In the genomic region with DNA sequence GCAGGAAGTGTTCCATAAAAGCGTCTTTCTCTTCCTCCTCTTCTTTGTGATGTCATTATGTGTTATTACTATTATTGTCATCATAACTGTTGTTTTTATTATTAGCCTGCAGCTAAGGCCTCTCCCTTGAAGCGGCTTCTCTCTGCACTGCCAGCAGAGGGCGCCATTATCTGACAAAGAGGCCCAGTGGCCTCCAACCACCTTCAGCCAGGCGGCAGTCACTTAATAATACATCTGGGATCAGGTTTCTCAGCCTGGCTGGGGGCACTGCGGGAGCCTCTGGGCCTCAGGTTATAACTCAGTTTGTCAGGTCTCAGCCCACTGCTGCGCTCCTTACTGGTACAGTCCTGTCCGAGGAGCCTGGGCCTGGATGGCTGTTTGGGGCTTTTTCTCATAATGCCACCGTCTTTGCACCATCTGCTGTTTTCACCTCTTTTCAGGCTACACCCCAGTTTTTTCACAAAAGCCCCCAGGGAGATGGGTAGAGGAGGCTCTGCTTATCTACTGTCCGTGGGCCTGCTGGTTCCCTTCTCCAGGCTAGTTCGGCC, we compare ENCODE assay signal across 8 cellular contexts.
DNase-seq lines count a peak whose midpoint lies in the region; ATAC-seq and TF ChIP-seq lines count a peak whose summit lies in the region.

No MANE protein-coding gene starts in this region.

- WGBS in iPS DF 6.9 (ENCODE audit: insufficient coverage, insufficient read length) = no CpG with 5 or more reads among the region's 10 CpGs

- H3K9me3 ChIP-seq in iPS DF 6.9 (ENCODE audit: control insufficient read depth, insufficient read depth, low read length) = no peaks in the 10 kb centered on the region

- H3K4me3 ChIP-seq in GM12875 (ENCODE audit: low read depth, low read length) (no peak overlapping the region), iPS DF 6.9 (ENCODE audit: low read length) (no peak overlapping the region)

- no peaks in the 10 kb centered on the region for H3K27me3 ChIP-seq in iPS DF 6.9 (ENCODE audit: control insufficient read depth, insufficient read depth, low read length)

- peak; percentile 72 for TF ChIP-seq CTCF in GM12875 (IDR thresholded peaks at IDR 0.05; ENCODE audit: borderline replicate concordance, insufficient read depth, low read depth, low read length)

- H3K36me3 ChIP-seq in iPS DF 6.9 (ENCODE audit: control insufficient read depth, insufficient read depth, low read length) = no peaks in the 10 kb centered on the region

- H3K4me1 ChIP-seq in iPS DF 6.9 (ENCODE audit: control insufficient read depth, insufficient read depth, low read length) = peaks cover 4% of the 10 kb centered on the region

- DNase-seq in AG08395 (ENCODE audit: low spot score) (peak; percentile 13), LHCN-M2 (ENCODE audit: low read depth) (peak; percentile 43), SIG-M5 treated with dmso at 0.1 percent for 504 hours (lab: John Stamatoyannopoulos, UW; ENCODE audit: unreplicated experiment) (peak; percentile 83), amniotic stem cell (lab: John Stamatoyannopoulos, UW) (peak; percentile 53), iPS DF 6.9 (ENCODE audit: low read depth, low spot score) (peak; percentile 67)
- DNase-seq in stimulated activated CD4-positive, alpha-beta T cell treated with anti-CD3 and anti-CD28 coated beads, Interleukin-4, amount 100 ng/mL, for 1 hour = peak; percentile 37

- H3K27ac ChIP-seq in iPS DF 6.9 (ENCODE audit: low read length) = no peak overlapping the region

- ATAC-seq in GM18498 (IDR thresholded peaks at IDR 0.05; ENCODE audit: unreplicated experiment) = no peak

Comparison
In these comparisons a context has a peak if more than half of its experiments do, and no peak if none do; other contexts are left out.
1. DNase-seq: peak in every context shown above with its lines; median percentile 83 in SIG-M5 treated with dmso at 0.1 percent for 504 hours; 67 in iPS DF 6.9; 53 in amniotic stem cell; 43 in LHCN-M2; 37 in stimulated activated CD4-positive, alpha-beta T cell treated with anti-CD3 and anti-CD28 coated beads, Interleukin-4, amount 100 ng/mL, for 1 hour; 13 in AG08395.